ENCODE assay signal across 2 cellular contexts in the genomic region with DNA sequence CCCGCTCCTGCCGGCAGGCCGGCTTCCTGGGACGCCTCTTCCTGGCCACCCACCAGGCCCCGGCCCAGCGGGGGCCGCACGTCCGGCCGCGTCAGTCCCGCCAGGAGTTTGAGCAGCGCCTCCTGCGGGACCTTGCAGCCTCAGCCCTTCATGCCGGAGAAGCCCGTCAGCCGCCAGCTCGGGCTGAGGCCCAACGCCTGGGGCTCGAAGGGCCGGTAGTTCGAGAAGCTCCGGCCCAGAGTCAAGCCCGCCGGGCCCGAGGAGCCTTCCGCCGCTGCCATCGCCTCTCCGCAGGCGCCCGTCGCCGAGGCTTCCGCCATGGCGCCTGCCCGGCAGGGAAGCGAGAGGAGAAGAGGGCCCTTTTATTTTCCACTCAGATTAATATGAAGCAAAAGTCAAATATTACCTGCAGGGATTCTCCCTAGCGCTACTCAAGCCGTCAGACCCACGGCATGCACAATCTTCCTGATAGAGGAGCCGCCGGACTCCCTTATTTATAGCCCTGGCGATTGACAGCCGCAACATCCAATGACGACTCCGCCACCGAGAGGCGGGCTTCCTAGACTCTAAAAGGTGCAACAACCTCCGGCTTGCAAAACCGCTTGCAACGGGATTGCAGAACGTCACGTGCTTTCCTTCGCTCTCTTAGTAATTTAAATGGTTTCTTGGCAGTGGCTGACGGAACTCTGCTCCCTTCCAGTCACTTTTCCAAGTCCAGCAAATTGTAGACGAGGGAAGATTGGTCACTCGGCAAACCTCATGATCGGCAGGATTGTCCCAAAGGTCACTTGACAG.
A peak's percentile ranks its signal among the peaks of the same experiment; 100 is the strongest.
TF ChIP-seq lines count a peak whose summit lies in the region.

A gene with protein sequence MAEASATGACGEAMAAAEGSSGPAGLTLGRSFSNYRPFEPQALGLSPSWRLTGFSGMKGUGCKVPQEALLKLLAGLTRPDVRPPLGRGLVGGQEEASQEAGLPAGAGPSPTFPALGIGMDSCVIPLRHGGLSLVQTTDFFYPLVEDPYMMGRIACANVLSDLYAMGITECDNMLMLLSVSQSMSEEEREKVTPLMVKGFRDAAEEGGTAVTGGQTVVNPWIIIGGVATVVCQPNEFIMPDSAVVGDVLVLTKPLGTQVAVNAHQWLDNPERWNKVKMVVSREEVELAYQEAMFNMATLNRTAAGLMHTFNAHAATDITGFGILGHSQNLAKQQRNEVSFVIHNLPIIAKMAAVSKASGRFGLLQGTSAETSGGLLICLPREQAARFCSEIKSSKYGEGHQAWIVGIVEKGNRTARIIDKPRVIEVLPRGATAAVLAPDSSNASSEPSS (minus strand): TSS at position 467 of the 795 bp plus-strand sequence. CDS start 147 bp downstream, at position 320.

TF ChIP-seq in HEK293, 187 proteins besides CTCF, POLR2A, EP300 and RAD21 (continued from another document and continues in another):
- TF ChIP-seq, protein P1, sequence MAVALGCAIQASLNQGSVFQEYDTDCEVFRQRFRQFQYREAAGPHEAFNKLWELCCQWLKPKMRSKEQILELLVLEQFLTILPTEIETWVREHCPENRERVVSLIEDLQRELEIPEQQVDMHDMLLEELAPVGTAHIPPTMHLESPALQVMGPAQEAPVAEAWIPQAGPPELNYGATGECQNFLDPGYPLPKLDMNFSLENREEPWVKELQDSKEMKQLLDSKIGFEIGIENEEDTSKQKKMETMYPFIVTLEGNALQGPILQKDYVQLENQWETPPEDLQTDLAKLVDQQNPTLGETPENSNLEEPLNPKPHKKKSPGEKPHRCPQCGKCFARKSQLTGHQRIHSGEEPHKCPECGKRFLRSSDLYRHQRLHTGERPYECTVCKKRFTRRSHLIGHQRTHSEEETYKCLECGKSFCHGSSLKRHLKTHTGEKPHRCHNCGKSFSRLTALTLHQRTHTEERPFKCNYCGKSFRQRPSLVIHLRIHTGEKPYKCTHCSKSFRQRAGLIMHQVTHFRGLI (tag by site-specific recombination; IDR thresholded peaks at IDR 0.05), result no peak
- TF ChIP-seq ZNF549 (tag by site-specific recombination; IDR thresholded peaks at IDR 0.05) (no peak), BCL11A (tag by site-specific recombination; IDR thresholded peaks at IDR 0.05; ENCODE audit: low read depth) (0 out of 2 replicates have a peak, but pooled peaks have one; percentile 21), INSM2 (tag by site-specific recombination; IDR thresholded peaks at IDR 0.05) (no peak; the same call in 1 of the 2 replicates), ZNF600 (tag by site-specific recombination; IDR thresholded peaks at IDR 0.05) (no peak; the same call in 1 of the 2 replicates), ZNF133 (tag by site-specific recombination; IDR thresholded peaks at IDR 0.05) (peak; percentile 55; the same call in 1 of the 2 replicates)
- TF ChIP-seq, protein P2, sequence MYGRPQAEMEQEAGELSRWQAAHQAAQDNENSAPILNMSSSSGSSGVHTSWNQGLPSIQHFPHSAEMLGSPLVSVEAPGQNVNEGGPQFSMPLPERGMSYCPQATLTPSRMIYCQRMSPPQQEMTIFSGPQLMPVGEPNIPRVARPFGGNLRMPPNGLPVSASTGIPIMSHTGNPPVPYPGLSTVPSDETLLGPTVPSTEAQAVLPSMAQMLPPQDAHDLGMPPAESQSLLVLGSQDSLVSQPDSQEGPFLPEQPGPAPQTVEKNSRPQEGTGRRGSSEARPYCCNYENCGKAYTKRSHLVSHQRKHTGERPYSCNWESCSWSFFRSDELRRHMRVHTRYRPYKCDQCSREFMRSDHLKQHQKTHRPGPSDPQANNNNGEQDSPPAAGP (tag by site-specific recombination; IDR thresholded peaks at IDR 0.05), result peak; percentile 51; the same call in 1 of the 2 replicates
- TF ChIP-seq, protein P3, sequence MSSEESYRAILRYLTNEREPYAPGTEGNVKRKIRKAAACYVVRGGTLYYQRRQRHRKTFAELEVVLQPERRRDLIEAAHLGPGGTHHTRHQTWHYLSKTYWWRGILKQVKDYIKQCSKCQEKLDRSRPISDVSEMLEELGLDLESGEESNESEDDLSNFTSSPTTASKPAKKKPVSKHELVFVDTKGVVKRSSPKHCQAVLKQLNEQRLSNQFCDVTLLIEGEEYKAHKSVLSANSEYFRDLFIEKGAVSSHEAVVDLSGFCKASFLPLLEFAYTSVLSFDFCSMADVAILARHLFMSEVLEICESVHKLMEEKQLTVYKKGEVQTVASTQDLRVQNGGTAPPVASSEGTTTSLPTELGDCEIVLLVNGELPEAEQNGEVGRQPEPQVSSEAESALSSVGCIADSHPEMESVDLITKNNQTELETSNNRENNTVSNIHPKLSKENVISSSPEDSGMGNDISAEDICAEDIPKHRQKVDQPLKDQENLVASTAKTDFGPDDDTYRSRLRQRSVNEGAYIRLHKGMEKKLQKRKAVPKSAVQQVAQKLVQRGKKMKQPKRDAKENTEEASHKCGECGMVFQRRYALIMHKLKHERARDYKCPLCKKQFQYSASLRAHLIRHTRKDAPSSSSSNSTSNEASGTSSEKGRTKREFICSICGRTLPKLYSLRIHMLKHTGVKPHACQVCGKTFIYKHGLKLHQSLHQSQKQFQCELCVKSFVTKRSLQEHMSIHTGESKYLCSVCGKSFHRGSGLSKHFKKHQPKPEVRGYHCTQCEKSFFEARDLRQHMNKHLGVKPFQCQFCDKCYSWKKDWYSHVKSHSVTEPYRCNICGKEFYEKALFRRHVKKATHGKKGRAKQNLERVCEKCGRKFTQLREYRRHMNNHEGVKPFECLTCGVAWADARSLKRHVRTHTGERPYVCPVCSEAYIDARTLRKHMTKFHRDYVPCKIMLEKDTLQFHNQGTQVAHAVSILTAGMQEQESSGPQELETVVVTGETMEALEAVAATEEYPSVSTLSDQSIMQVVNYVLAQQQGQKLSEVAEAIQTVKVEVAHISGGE (tag by site-specific recombination; conservative IDR thresholded peaks at IDR 0.05; ENCODE audit: low read depth), result peak; percentile 44; the same call in 1 of the 2 replicates
- TF ChIP-seq, protein P4, sequence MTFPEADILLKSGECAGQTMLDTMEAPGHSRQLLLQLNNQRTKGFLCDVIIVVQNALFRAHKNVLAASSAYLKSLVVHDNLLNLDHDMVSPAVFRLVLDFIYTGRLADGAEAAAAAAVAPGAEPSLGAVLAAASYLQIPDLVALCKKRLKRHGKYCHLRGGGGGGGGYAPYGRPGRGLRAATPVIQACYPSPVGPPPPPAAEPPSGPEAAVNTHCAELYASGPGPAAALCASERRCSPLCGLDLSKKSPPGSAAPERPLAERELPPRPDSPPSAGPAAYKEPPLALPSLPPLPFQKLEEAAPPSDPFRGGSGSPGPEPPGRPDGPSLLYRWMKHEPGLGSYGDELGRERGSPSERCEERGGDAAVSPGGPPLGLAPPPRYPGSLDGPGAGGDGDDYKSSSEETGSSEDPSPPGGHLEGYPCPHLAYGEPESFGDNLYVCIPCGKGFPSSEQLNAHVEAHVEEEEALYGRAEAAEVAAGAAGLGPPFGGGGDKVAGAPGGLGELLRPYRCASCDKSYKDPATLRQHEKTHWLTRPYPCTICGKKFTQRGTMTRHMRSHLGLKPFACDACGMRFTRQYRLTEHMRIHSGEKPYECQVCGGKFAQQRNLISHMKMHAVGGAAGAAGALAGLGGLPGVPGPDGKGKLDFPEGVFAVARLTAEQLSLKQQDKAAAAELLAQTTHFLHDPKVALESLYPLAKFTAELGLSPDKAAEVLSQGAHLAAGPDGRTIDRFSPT (tag by site-specific recombination; IDR thresholded peaks at IDR 0.05), result no peak; the same call in 1 of the 2 replicates

TF ChIP-seq in SK-N-SH, 30 proteins besides CTCF, POLR2A, EP300 and RAD21 (continued from another document):
- TF ChIP-seq USF2 (IDR thresholded peaks at IDR 0.05; ENCODE audit: borderline replicate concordance, low read depth, low read length) (0 out of 2 replicates have a peak, but pooled peaks have one; percentile 31), JUND (IDR thresholded peaks at IDR 0.05) (no peak), NFIC (IDR thresholded peaks at IDR 0.05; ENCODE audit: borderline replicate concordance) (no peak), CHD2 (IDR thresholded peaks at IDR 0.05; ENCODE audit: low read length, partially characterized antibody) (peak; percentile 83), TAF1 (IDR thresholded peaks at IDR 0.05; ENCODE audit: borderline replicate concordance, low read depth, low read length) (peak; percentile 78), FOXM1 (IDR thresholded peaks at IDR 0.05; ENCODE audit: low read depth) (no peak), SMC3 (IDR thresholded peaks at IDR 0.05; ENCODE audit: low read depth, low read length) (no peak; the same call in 1 of the 2 replicates), IRF3 (IDR thresholded peaks at IDR 0.05; ENCODE audit: low read depth, low read length) (peak; percentile 75), FOXJ3 (CRISPR knock-in tag; IDR thresholded peaks at IDR 0.05) (0 out of 2 replicates have a peak, but pooled peaks have one; percentile 18), MEF2A (IDR thresholded peaks at IDR 0.05; ENCODE audit: borderline replicate concordance, low read depth) (no peak), GATA2 (CRISPR knock-in tag; IDR thresholded peaks at IDR 0.05) (no peak), SIN3A (IDR thresholded peaks at IDR 0.05; ENCODE audit: borderline replicate concordance, low read depth, low read length) (peak; percentile 67; the same call in 1 of the 2 replicates), YY1 (IDR thresholded peaks at IDR 0.05; ENCODE audit: low read depth) (peak; percentile 66), RFX5 (IDR thresholded peaks at IDR 0.05; ENCODE audit: low read length) (no peak), RCOR1 (IDR thresholded peaks at IDR 0.05; ENCODE audit: low read length) (no peak), GABPA (IDR thresholded peaks at IDR 0.05; ENCODE audit: low read depth) (peak; percentile 62), TEAD4 (IDR thresholded peaks at IDR 0.05; ENCODE audit: borderline replicate concordance, insufficient read depth) (no peak), EZH2phosphoT487 (IDR thresholded peaks at IDR 0.05; ENCODE audit: borderline replicate concordance, low read depth) (no peak)
- TF ChIP-seq, protein P5, sequence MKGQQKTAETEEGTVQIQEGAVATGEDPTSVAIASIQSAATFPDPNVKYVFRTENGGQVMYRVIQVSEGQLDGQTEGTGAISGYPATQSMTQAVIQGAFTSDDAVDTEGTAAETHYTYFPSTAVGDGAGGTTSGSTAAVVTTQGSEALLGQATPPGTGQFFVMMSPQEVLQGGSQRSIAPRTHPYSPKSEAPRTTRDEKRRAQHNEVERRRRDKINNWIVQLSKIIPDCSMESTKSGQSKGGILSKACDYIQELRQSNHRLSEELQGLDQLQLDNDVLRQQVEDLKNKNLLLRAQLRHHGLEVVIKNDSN (IDR thresholded peaks at IDR 0.05; ENCODE audit: borderline replicate concordance, low read depth), result peak; percentile 80; the same call in 1 of the 2 replicates
- TF ChIP-seq, protein P6, sequence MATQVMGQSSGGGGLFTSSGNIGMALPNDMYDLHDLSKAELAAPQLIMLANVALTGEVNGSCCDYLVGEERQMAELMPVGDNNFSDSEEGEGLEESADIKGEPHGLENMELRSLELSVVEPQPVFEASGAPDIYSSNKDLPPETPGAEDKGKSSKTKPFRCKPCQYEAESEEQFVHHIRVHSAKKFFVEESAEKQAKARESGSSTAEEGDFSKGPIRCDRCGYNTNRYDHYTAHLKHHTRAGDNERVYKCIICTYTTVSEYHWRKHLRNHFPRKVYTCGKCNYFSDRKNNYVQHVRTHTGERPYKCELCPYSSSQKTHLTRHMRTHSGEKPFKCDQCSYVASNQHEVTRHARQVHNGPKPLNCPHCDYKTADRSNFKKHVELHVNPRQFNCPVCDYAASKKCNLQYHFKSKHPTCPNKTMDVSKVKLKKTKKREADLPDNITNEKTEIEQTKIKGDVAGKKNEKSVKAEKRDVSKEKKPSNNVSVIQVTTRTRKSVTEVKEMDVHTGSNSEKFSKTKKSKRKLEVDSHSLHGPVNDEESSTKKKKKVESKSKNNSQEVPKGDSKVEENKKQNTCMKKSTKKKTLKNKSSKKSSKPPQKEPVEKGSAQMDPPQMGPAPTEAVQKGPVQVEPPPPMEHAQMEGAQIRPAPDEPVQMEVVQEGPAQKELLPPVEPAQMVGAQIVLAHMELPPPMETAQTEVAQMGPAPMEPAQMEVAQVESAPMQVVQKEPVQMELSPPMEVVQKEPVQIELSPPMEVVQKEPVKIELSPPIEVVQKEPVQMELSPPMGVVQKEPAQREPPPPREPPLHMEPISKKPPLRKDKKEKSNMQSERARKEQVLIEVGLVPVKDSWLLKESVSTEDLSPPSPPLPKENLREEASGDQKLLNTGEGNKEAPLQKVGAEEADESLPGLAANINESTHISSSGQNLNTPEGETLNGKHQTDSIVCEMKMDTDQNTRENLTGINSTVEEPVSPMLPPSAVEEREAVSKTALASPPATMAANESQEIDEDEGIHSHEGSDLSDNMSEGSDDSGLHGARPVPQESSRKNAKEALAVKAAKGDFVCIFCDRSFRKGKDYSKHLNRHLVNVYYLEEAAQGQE (IDR thresholded peaks at IDR 0.05; ENCODE audit: low read depth, low read length), result no peak; the same call in 1 of the 2 replicates
- TF ChIP-seq, protein P7, sequence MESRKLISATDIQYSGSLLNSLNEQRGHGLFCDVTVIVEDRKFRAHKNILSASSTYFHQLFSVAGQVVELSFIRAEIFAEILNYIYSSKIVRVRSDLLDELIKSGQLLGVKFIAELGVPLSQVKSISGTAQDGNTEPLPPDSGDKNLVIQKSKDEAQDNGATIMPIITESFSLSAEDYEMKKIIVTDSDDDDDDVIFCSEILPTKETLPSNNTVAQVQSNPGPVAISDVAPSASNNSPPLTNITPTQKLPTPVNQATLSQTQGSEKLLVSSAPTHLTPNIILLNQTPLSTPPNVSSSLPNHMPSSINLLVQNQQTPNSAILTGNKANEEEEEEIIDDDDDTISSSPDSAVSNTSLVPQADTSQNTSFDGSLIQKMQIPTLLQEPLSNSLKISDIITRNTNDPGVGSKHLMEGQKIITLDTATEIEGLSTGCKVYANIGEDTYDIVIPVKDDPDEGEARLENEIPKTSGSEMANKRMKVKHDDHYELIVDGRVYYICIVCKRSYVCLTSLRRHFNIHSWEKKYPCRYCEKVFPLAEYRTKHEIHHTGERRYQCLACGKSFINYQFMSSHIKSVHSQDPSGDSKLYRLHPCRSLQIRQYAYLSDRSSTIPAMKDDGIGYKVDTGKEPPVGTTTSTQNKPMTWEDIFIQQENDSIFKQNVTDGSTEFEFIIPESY (IDR thresholded peaks at IDR 0.05; ENCODE audit: borderline replicate concordance, low read depth), result 0 out of 2 replicates have a peak, but pooled peaks have one; percentile 25
- TF ChIP-seq, protein P8, sequence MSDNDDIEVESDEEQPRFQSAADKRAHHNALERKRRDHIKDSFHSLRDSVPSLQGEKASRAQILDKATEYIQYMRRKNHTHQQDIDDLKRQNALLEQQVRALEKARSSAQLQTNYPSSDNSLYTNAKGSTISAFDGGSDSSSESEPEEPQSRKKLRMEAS (IDR thresholded peaks at IDR 0.05; ENCODE audit: low read depth), result peak; percentile 93
